Comparison of ENCODE assay signal across 10 cellular contexts in the genomic region with DNA sequence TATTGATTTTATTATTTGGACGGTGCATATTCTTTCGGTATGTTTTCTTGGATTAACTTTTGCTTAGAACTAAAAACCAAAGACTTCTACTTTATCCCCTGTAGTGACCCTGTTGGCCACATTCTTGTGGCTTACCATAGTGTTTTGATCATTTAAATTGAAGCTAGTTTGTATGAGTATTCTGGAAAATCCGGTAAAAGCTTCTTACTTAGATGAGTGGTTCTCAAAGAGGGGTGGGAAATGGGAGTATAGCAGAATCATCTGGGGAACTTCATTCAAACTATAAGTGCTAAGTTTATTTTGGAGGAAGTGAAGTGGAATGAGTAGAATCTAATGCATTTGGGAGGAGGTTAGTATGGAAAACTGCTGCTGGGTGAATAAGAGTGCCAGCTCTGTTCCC. TPM values are rescaled to one million over a fixed set of nuclear protein-coding genes. Genes with fewer than 3 reads are reported as not detected.
DNase-seq lines count a peak whose midpoint lies in the region; ATAC-seq lines count a peak whose summit lies in the region.
"Had no signal": no experiment of that assay in that cellular context is flagged by ENCODE, and none has a peak within 500 bp of the region (broad histone marks: within the 10 kb centered on the region; RNA-seq: fewer than 3 reads in every experiment).

No MANE protein-coding gene starts in this region.

- peaks cover 53% of the 10 kb centered on the region for H3K4me1 Mint-ChIP-seq in activated CD4-positive, alpha-beta T cell treated with anti-CD3 and anti-CD28 coated beads for 36 hours
- peaks cover 45% of the 10 kb centered on the region for H3K4me1 Mint-ChIP-seq in activated CD4-positive, alpha-beta T cell treated with anti-CD3 and anti-CD28 coated beads, Interleukin-2, amount 10 ng/mL, durations not matched to agents 7 days and 5 days
- peaks cover 41% of the 10 kb centered on the region for H3K4me1 Mint-ChIP-seq in activated T-helper 17 cell treated with anti-CD3 and anti-CD28 coated beads, Interleukin-2, amount 50 U/mL, for 72 hours
- peaks cover 47% of the 10 kb centered on the region for H3K4me1 Mint-ChIP-seq in stimulated activated naive CD8-positive, alpha-beta T cell treated with anti-CD3 and anti-CD28 coated beads, Interleukin-15, amount 100 ng/mL, for 72 hours

- no peak for DNase-seq in activated CD4-positive, alpha-beta T cell treated with anti-CD3 and anti-CD28 coated beads for 36 hours
- DNase-seq in activated CD4-positive, alpha-beta T cell treated with anti-CD3 and anti-CD28 coated beads, Interleukin-2, amount 10 ng/mL, durations not matched to agents 7 days and 5 days = no peak
- DNase-seq in right cardiac atrium (no peak), T-helper 9 cell (no peak), HuH-7 (ENCODE audit: low spot score) (no peak)
- no peak for DNase-seq in stimulated activated naive CD8-positive, alpha-beta T cell treated with anti-CD3 and anti-CD28 coated beads, Interleukin-15, amount 100 ng/mL, for 72 hours

- POLR2A ChIA-PET in activated CD4-positive, alpha-beta T cell treated with anti-CD3 and anti-CD28 coated beads for 36 hours (lab: Charles Lee) = interaction anchor here (1.0 kb wide), 1 partner anchor 8 kb away, joined by 3 read pairs; no protein-coding TSS in a partner anchor
- POLR2A ChIA-PET in activated CD4-positive, alpha-beta T cell treated with anti-CD3 and anti-CD28 coated beads, Interleukin-2, amount 10 ng/mL, durations not matched to agents 7 days and 5 days (lab: Charles Lee) = no interaction called here

- H3K27me3 ChIP-seq in right cardiac atrium (ENCODE audit: control insufficient read depth, insufficient read depth) = no peaks in the 10 kb centered on the region
- H3K27me3 ChIP-seq: tibial nerve had no signal

- peak overlapping the region; percentile 36 for H3K4me3 ChIP-seq in right cardiac atrium (ENCODE audit: low read length)

- intact Hi-C loops in activated CD4-positive, alpha-beta T cell treated with anti-CD3 and anti-CD28 coated beads for 36 hours (cut with DNase I, micrococcal nuclease) = no loop called here
- intact Hi-C loops in right cardiac atrium (cut with DNase I) = loop anchor here in 3 of 4 donors (5.0 to 10.0 kb wide), 3 partner anchors 161 to 191 kb away; no protein-coding TSS in a partner anchor

- no peak overlapping the region for H3K27ac Mint-ChIP-seq in activated CD4-positive, alpha-beta T cell treated with anti-CD3 and anti-CD28 coated beads for 36 hours
- no peak overlapping the region for H3K27ac Mint-ChIP-seq in activated CD4-positive, alpha-beta T cell treated with anti-CD3 and anti-CD28 coated beads, Interleukin-2, amount 10 ng/mL, durations not matched to agents 7 days and 5 days
- peak overlapping the region; percentile 91 for H3K27ac Mint-ChIP-seq in activated T-helper 17 cell treated with anti-CD3 and anti-CD28 coated beads, Interleukin-2, amount 50 U/mL, for 72 hours
- H3K27ac Mint-ChIP-seq in stimulated activated naive CD8-positive, alpha-beta T cell treated with anti-CD3 and anti-CD28 coated beads, Interleukin-15, amount 100 ng/mL, for 72 hours = peak overlapping the region in 1 of 2 donors; percentile 44

- peaks cover 4% of the 10 kb centered on the region for H3K4me1 ChIP-seq in right cardiac atrium (ENCODE audit: control insufficient read depth, insufficient read depth, low read length)

- no peak for ATAC-seq in activated CD4-positive, alpha-beta T cell treated with anti-CD3 and anti-CD28 coated beads for 36 hours
- no peak for ATAC-seq in activated T-helper 17 cell treated with anti-CD3 and anti-CD28 coated beads, Interleukin-2, amount 50 U/mL, for 72 hours (replicated peaks)
- ATAC-seq in right cardiac atrium (no peak), HG03439 (IDR thresholded peaks at IDR 0.05; ENCODE audit: unreplicated experiment) (no peak)
- no peak for ATAC-seq in stimulated activated naive CD8-positive, alpha-beta T cell treated with anti-CD3 and anti-CD28 coated beads, Interleukin-15, amount 100 ng/mL, for 72 hours
- ATAC-seq: Panc1 had no signal

- peaks cover 33% of the 10 kb centered on the region for H3K36me3 Mint-ChIP-seq in activated CD4-positive, alpha-beta T cell treated with anti-CD3 and anti-CD28 coated beads for 36 hours (ENCODE audit: low read depth)
- H3K36me3 Mint-ChIP-seq in activated CD4-positive, alpha-beta T cell treated with anti-CD3 and anti-CD28 coated beads, Interleukin-2, amount 10 ng/mL, durations not matched to agents 7 days and 5 days (ENCODE audit: low read depth) = peaks cover 21% of the 10 kb centered on the region
- H3K36me3 Mint-ChIP-seq in activated T-helper 17 cell treated with anti-CD3 and anti-CD28 coated beads, Interleukin-2, amount 50 U/mL, for 72 hours (ENCODE audit: low read depth) = peaks cover 87% of the 10 kb centered on the region

- CTCF ChIA-PET in activated CD4-positive, alpha-beta T cell treated with anti-CD3 and anti-CD28 coated beads for 36 hours (lab: Charles Lee) = interaction anchor here (0.7 to 7.7 kb wide), 5 partner anchors 8 to 1484 kb away, joined by 3 to 43 read pairs (median 4); no protein-coding TSS in a partner anchor
- CTCF ChIA-PET in activated CD4-positive, alpha-beta T cell treated with anti-CD3 and anti-CD28 coated beads, Interleukin-2, amount 10 ng/mL, durations not matched to agents 7 days and 5 days (lab: Charles Lee) = interaction anchor here (0.5 to 7.6 kb wide), 6 partner anchors 9 to 188 kb away, joined by 3 to 41 read pairs (median 3); no protein-coding TSS in a partner anchor

- H3K27me3 Mint-ChIP-seq in activated CD4-positive, alpha-beta T cell treated with anti-CD3 and anti-CD28 coated beads for 36 hours = no peaks in the 10 kb centered on the region
- H3K27me3 Mint-ChIP-seq in activated CD4-positive, alpha-beta T cell treated with anti-CD3 and anti-CD28 coated beads, Interleukin-2, amount 10 ng/mL, durations not matched to agents 7 days and 5 days = no peaks in the 10 kb centered on the region
- H3K27me3 Mint-ChIP-seq in activated T-helper 17 cell treated with anti-CD3 and anti-CD28 coated beads, Interleukin-2, amount 50 U/mL, for 72 hours = no peaks in the 10 kb centered on the region
- no peaks in the 10 kb centered on the region for H3K27me3 Mint-ChIP-seq in stimulated activated naive CD8-positive, alpha-beta T cell treated with anti-CD3 and anti-CD28 coated beads, Interleukin-15, amount 100 ng/mL, for 72 hours

- H3K27ac ChIP-seq in right cardiac atrium (ENCODE audit: low read length) = no peak overlapping the region

- no peaks in the 10 kb centered on the region for H3K9me3 Mint-ChIP-seq in activated CD4-positive, alpha-beta T cell treated with anti-CD3 and anti-CD28 coated beads for 36 hours (ENCODE audit: low read depth)
- no peaks in the 10 kb centered on the region for H3K9me3 Mint-ChIP-seq in activated CD4-positive, alpha-beta T cell treated with anti-CD3 and anti-CD28 coated beads, Interleukin-2, amount 10 ng/mL, durations not matched to agents 7 days and 5 days
- H3K9me3 Mint-ChIP-seq in activated T-helper 17 cell treated with anti-CD3 and anti-CD28 coated beads, Interleukin-2, amount 50 U/mL, for 72 hours = no peaks in the 10 kb centered on the region
- no peaks in the 10 kb centered on the region for H3K9me3 Mint-ChIP-seq in stimulated activated naive CD8-positive, alpha-beta T cell treated with anti-CD3 and anti-CD28 coated beads, Interleukin-15, amount 100 ng/mL, for 72 hours

- WGBS in right cardiac atrium = 62% methylated on average over 3 of the region's 3 CpGs

- H3K9me3 ChIP-seq in right cardiac atrium (ENCODE audit: control insufficient read depth, low read length) = no peaks in the 10 kb centered on the region
- H3K9me3 ChIP-seq: tibial nerve had no signal

- peak overlapping the region; percentile 4 for H3K4me3 Mint-ChIP-seq in activated CD4-positive, alpha-beta T cell treated with anti-CD3 and anti-CD28 coated beads for 36 hours
- H3K4me3 Mint-ChIP-seq in activated CD4-positive, alpha-beta T cell treated with anti-CD3 and anti-CD28 coated beads, Interleukin-2, amount 10 ng/mL, durations not matched to agents 7 days and 5 days = no peak overlapping the region
- peak overlapping the region; percentile 96 for H3K4me3 Mint-ChIP-seq in activated T-helper 17 cell treated with anti-CD3 and anti-CD28 coated beads, Interleukin-2, amount 50 U/mL, for 72 hours
- H3K4me3 Mint-ChIP-seq in stimulated activated naive CD8-positive, alpha-beta T cell treated with anti-CD3 and anti-CD28 coated beads, Interleukin-15, amount 100 ng/mL, for 72 hours = peak overlapping the region; percentile 48 to 67

RNA-seq across cellular contexts. Expression of gene PPP1CB, which starts 3.8 kb away (rescaled TPM):
- 100 to 1,000 TPM; 153 to 213 TPM for total RNA-seq in activated CD4-positive, alpha-beta T cell treated with anti-CD3 and anti-CD28 coated beads for 36 hours
- 100 to 1,000 TPM; 171 to 188 TPM for total RNA-seq in activated CD4-positive, alpha-beta T cell treated with anti-CD3 and anti-CD28 coated beads, Interleukin-2, amount 10 ng/mL, durations not matched to agents 7 days and 5 days
- total RNA-seq in activated T-helper 17 cell treated with anti-CD3 and anti-CD28 coated beads, Interleukin-2, amount 50 U/mL, for 72 hours = 100 to 1,000 TPM; 207 to 227 TPM
- 100 to 1,000 TPM; 368 to 417 (median 381) TPM for total RNA-seq in right cardiac atrium
- polyA plus RNA-seq in right cardiac atrium = 126 TPM

RNA-seq across cellular contexts. Expression of gene SPDYA, which starts 55.2 kb away (rescaled TPM):
- 1 to 10 TPM in 1 of 2 experiments, under 1 TPM in 1; 0.93 to 1.2 TPM for total RNA-seq in activated CD4-positive, alpha-beta T cell treated with anti-CD3 and anti-CD28 coated beads for 36 hours
- total RNA-seq in activated CD4-positive, alpha-beta T cell treated with anti-CD3 and anti-CD28 coated beads, Interleukin-2, amount 10 ng/mL, durations not matched to agents 7 days and 5 days = 1 to 10 TPM; 1.4 to 1.5 TPM
- total RNA-seq in activated T-helper 17 cell treated with anti-CD3 and anti-CD28 coated beads, Interleukin-2, amount 50 U/mL, for 72 hours = 1 to 10 TPM; 2.1 to 3.3 TPM
- 1 to 10 TPM in 1 of 4 donors, under 1 TPM in 1, not detected in 2; 0.56 to 1.3 TPM for total RNA-seq in right cardiac atrium
- polyA plus RNA-seq in right cardiac atrium = 0.27 TPM

Comparison
In these comparisons a context has a peak if more than half of its experiments do, and no peak if none do; other contexts are left out.
1. intact Hi-C loops: an anchor here in right cardiac atrium (5.0 to 10.0 kb wide); none called in activated CD4-positive, alpha-beta T cell treated with anti-CD3 and anti-CD28 coated beads for 36 hours.